In the genomic region with DNA sequence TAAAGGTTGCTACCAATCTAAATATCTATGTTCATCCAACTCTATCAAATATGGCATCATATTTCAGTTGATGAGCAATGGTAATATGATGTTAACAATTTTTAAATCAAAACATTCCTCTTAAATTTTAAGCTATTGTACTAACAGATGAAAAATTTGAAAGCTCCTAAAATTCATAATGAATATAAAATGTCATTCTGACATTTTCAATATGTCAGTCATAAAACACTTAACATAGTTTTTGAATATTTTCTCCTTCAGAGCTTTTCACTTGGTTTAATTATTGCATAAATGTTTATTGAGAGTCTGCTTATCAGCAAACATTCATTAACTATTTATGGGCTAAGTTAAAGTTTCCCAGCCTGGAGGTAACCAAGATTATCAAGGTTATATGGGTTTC, we compare ENCODE assay signal across 1 cellular context.
TF ChIP-seq lines count a peak whose summit lies in the region.

No MANE protein-coding gene starts in this region.

TF ChIP-seq in SK-N-SH, 30 proteins besides CTCF, POLR2A, EP300 and RAD21 (continued from another document):
- TF ChIP-seq, protein P1, sequence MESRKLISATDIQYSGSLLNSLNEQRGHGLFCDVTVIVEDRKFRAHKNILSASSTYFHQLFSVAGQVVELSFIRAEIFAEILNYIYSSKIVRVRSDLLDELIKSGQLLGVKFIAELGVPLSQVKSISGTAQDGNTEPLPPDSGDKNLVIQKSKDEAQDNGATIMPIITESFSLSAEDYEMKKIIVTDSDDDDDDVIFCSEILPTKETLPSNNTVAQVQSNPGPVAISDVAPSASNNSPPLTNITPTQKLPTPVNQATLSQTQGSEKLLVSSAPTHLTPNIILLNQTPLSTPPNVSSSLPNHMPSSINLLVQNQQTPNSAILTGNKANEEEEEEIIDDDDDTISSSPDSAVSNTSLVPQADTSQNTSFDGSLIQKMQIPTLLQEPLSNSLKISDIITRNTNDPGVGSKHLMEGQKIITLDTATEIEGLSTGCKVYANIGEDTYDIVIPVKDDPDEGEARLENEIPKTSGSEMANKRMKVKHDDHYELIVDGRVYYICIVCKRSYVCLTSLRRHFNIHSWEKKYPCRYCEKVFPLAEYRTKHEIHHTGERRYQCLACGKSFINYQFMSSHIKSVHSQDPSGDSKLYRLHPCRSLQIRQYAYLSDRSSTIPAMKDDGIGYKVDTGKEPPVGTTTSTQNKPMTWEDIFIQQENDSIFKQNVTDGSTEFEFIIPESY (IDR thresholded peaks at IDR 0.05; ENCODE audit: borderline replicate concordance, low read depth), result no peak
- TF ChIP-seq MEF2A (IDR thresholded peaks at IDR 0.05; ENCODE audit: borderline replicate concordance, low read depth) (no peak), CHD2 (IDR thresholded peaks at IDR 0.05; ENCODE audit: low read length, partially characterized antibody) (no peak), GABPA (IDR thresholded peaks at IDR 0.05; ENCODE audit: low read depth) (no peak), SIN3A (IDR thresholded peaks at IDR 0.05; ENCODE audit: borderline replicate concordance, low read depth, low read length) (no peak)
